In genomic region chr18:11532758-11533512, GRCh38 we compare ENCODE assay signal across 19 cellular contexts.
"Had no signal": no experiment of that assay in that cellular context is flagged by ENCODE, and none has a peak within 500 bp of the region (broad histone marks: within the 10 kb centered on the region; RNA-seq: fewer than 3 reads in every experiment).

No MANE protein-coding gene starts in this region.

- ATAC-seq: Panc1, PC-3 had no signal

- H3K9me3 ChIP-seq: SK-N-SH had no signal

- H3K9ac ChIP-seq: SK-N-SH had no signal

- H3K4me2 ChIP-seq: SK-N-SH had no signal

- H3K27ac ChIP-seq: RWPE1 had no signal

- DNase-seq: KBM-7, MV-4-11, NCI-H1048, NCI-H1105, NCI-H1417, NCI-H1436 treated with DMSO at 0.1 percent for 48 hours, NCI-H1694, NCI-H187 treated with DMSO at 0.1 percent for 48 hours, NCI-H2081, NCI-H2107, NCI-H2227 treated with DMSO at 0.1 percent for 48 hours, NCI-H524, NCI-H526 treated with DMSO at 0.1 percent for 48 hours, NCI-H748 treated with DMSO at 0.1 percent for 48 hours, PC-3, SHP77, SK-N-SH had no signal
